Comparison of ENCODE assay signal across 26 cellular contexts in genomic region chr2:224669449-224669848, GRCh38. TPM values are rescaled to one million over a fixed set of nuclear protein-coding genes. Genes with fewer than 3 reads are reported as not detected.
"Had no signal": no experiment of that assay in that cellular context is flagged by ENCODE, and none has a peak within 500 bp of the region (broad histone marks: within the 10 kb centered on the region; RNA-seq: fewer than 3 reads in every experiment).

No MANE protein-coding gene starts in this region.

- H3K4me3 Mint-ChIP-seq: activated CD4-positive, alpha-beta T cell treated with anti-CD3 and anti-CD28 coated beads, Interleukin-2, amount 10 ng/mL, durations not matched to agents 24 days and 14 days; activated naive CD4-positive, alpha-beta T cell treated with anti-CD3 and anti-CD28 coated beads, Interleukin-2, amount 50 U/mL, for 24 hours; naive B cell; stimulated activated memory B cell treated with anti-CD40 and anti-IgM and Interleukin-4, amounts not matched to agents 10 μg/mL and 1 μg/mL and 100 μg/mL, for 72 hours had no signal

- H3K9me3 Mint-ChIP-seq: activated CD4-positive, alpha-beta T cell treated with anti-CD3 and anti-CD28 coated beads, Interleukin-2, amount 10 ng/mL, durations not matched to agents 24 days and 14 days; activated naive CD4-positive, alpha-beta T cell treated with anti-CD3 and anti-CD28 coated beads, Interleukin-2, amount 50 U/mL, for 24 hours had no signal

- ATAC-seq: esophagus mucosa; gastrocnemius medialis; left cardiac atrium; right lobe of liver; stimulated activated memory B cell treated with anti-CD40 and anti-IgM and Interleukin-4, amounts not matched to agents 10 μg/mL and 1 μg/mL and 100 μg/mL, for 72 hours had no signal

- H3K27ac Mint-ChIP-seq: activated CD4-positive, alpha-beta T cell treated with anti-CD3 and anti-CD28 coated beads, Interleukin-2, amount 10 ng/mL, durations not matched to agents 24 days and 14 days; activated naive CD4-positive, alpha-beta T cell treated with anti-CD3 and anti-CD28 coated beads, Interleukin-2, amount 50 U/mL, for 24 hours; naive B cell; stimulated activated memory B cell treated with anti-CD40 and anti-IgM and Interleukin-4, amounts not matched to agents 10 μg/mL and 1 μg/mL and 100 μg/mL, for 72 hours had no signal

- H3K36me3 Mint-ChIP-seq: activated naive CD4-positive, alpha-beta T cell treated with anti-CD3 and anti-CD28 coated beads, Interleukin-2, amount 50 U/mL, for 24 hours; stimulated activated memory B cell treated with anti-CD40 and anti-IgM and Interleukin-4, amounts not matched to agents 10 μg/mL and 1 μg/mL and 100 μg/mL, for 72 hours had no signal

- H3K27me3 Mint-ChIP-seq: activated naive CD4-positive, alpha-beta T cell treated with anti-CD3 and anti-CD28 coated beads, Interleukin-2, amount 50 U/mL, for 24 hours; naive B cell; stimulated activated memory B cell treated with anti-CD40 and anti-IgM and Interleukin-4, amounts not matched to agents 10 μg/mL and 1 μg/mL and 100 μg/mL, for 72 hours had no signal

- DNase-seq: activated CD4-positive, alpha-beta T cell treated with anti-CD3 and anti-CD28 coated beads, Interleukin-2, amount 10 ng/mL, durations not matched to agents 24 days and 14 days; activated gamma-delta T cell treated with Interleukin-2 at 50 U/mL for 16 hours; activated T-cell treated with anti-CD3 and anti-CD28 coated beads, Interleukin-2, amount 50 U/mL, for 1 hour; central memory CD4-positive, alpha-beta T cell; dermis blood vessel endothelial cell; effector CD8-positive, alpha-beta T cell; gastrocnemius medialis; head of caudate nucleus; left cardiac atrium; mesenchymal stem cell; naive B cell; nucleus accumbens; right lobe of liver; small intestine; stimulated activated CD4-positive, alpha-beta T cell treated with anti-CD3 and anti-CD28 coated beads, Interleukin-15, amount 100 ng/mL, for 24 hours; stomach; T1000; transverse colon had no signal

- H3K4me1 Mint-ChIP-seq: activated CD4-positive, alpha-beta T cell treated with anti-CD3 and anti-CD28 coated beads, Interleukin-2, amount 10 ng/mL, durations not matched to agents 24 days and 14 days; activated naive CD4-positive, alpha-beta T cell treated with anti-CD3 and anti-CD28 coated beads, Interleukin-2, amount 50 U/mL, for 24 hours had no signal

RNA-seq across cellular contexts. Expression of gene CCDC195, which starts 46.7 kb away (rescaled TPM):
- total RNA-seq: activated CD4-positive, alpha-beta T cell treated with anti-CD3 and anti-CD28 coated beads, Interleukin-2, amount 10 ng/mL, durations not matched to agents 24 days and 14 days; ascending aorta; dermis blood vessel endothelial cell; esophagus mucosa; gastrocnemius medialis; left cardiac atrium; liver; mononuclear cell; right lobe of liver; stomach; T-helper 1 cell treated with Interleukin-12 subunit alpha and Interleukin-12 subunit beta and Interleukin-4 antibody, amounts not matched to agents 30 ng/mL and 1 ng/mL, for 36 hours; temporal lobe; transverse colon had no signal
